ENCODE assay signal across 21 cellular contexts in the genomic region with DNA sequence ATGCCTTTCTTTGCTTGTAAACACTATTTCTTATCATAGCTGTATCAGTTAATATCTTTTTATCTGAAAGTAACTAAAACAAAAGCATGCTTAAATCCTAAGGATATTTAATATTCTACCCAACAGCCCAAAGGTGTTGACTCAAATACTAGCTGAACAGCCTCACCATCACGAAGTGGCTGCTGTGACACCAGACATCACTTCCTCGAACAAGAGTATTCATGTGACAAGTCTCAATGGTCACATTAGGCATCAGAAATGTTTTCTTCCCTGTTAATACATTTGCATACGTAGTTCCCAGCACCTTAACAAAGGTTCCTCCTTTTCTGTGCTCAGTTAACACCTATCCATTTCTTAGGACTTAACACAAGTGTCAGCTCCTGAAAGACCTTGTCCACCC.
A peak's percentile ranks its signal among the peaks of the same experiment; 100 is the strongest.
DNase-seq lines count a peak whose midpoint lies in the region; ATAC-seq, FAIRE-seq and TF ChIP-seq lines count a peak whose summit lies in the region.
"Had no signal": no experiment of that assay in that cellular context is flagged by ENCODE, and none has a peak within 500 bp of the region (broad histone marks: within the 10 kb centered on the region; RNA-seq: fewer than 3 reads in every experiment).

No MANE protein-coding gene starts in this region.

- FAIRE-seq in bronchial epithelial cell (lab: Jason Lieb, UNC), result peak; percentile 47
- FAIRE-seq: A549, GM12878, GM19239, HepG2 had no signal

- peak overlapping the region; percentile 70 for H3K27ac Mint-ChIP-seq in stimulated activated naive B cell treated with anti-CD40 and anti-IgM and Interleukin-4, amounts not matched to agents 10 μg/mL and 1 μg/mL and 100 μg/mL, for 72 hours
- H3K27ac Mint-ChIP-seq: CD8-positive, alpha-beta T cell; IgD-negative memory B cell had no signal

- H3K36me3 Mint-ChIP-seq in stimulated activated naive B cell treated with anti-CD40 and anti-IgM and Interleukin-4, amounts not matched to agents 10 μg/mL and 1 μg/mL and 100 μg/mL, for 72 hours, result peaks cover 5 to 7% of the 10 kb centered on the region in 2 donors
- H3K36me3 Mint-ChIP-seq: CD8-positive, alpha-beta T cell; IgD-negative memory B cell had no signal

- CTCF ChIA-PET in HEK293 (lab: Yijun Ruan, JAX), result interaction anchor here (0.6 to 1.4 kb wide), 2 partner anchors 180 to 217 kb away, joined by 3 read pairs; no protein-coding TSS in a partner anchor

- no peak for TF ChIP-seq CTCF in HEK293 (tag by site-specific recombination; IDR thresholded peaks at IDR 0.05)
- no peak for TF ChIP-seq CTCF in bronchial epithelial cell (IDR thresholded peaks at IDR 0.05; ENCODE audit: insufficient read depth, low read length, severe bottlenecking)

- peaks cover 30 to 40% of the 10 kb centered on the region in 2 donors for H3K27me3 Mint-ChIP-seq in stimulated activated naive B cell treated with anti-CD40 and anti-IgM and Interleukin-4, amounts not matched to agents 10 μg/mL and 1 μg/mL and 100 μg/mL, for 72 hours

- H3K9ac ChIP-seq in BLaER1, result no peak overlapping the region

- POLR2A ChIA-PET in HEK293 (lab: Yijun Ruan, JAX), result no interaction called here

- H3K27me3 ChIP-seq in BLaER1, result no peaks in the 10 kb centered on the region
- H3K27me3 ChIP-seq in bronchial epithelial cell (ENCODE audit: control insufficient read depth, insufficient read depth, low read length), result no peaks in the 10 kb centered on the region

- no peak overlapping the region for H3K27ac ChIP-seq in BLaER1
- H3K27ac ChIP-seq in HEK293 (ENCODE audit: extremely low read depth, low read depth, low read length), result no peak overlapping the region
- H3K27ac ChIP-seq in caudate nucleus (ENCODE audit: low read depth, low read length), result no peak overlapping the region
- H3K27ac ChIP-seq: 22Rv1, A549 had no signal

- H3K4me2 ChIP-seq in BLaER1, result peak overlapping the region; percentile 72
- H3K4me2 ChIP-seq: A549 had no signal

- no peak overlapping the region for H3K4me3 Mint-ChIP-seq in stimulated activated naive B cell treated with anti-CD40 and anti-IgM and Interleukin-4, amounts not matched to agents 10 μg/mL and 1 μg/mL and 100 μg/mL, for 72 hours
- H3K4me3 Mint-ChIP-seq: CD8-positive, alpha-beta T cell had no signal

- H3K4me3 ChIP-seq in BLaER1 (peak overlapping the region; percentile 5; the same call in 1 of the 2 replicates), HEK293 (ENCODE audit: low read depth, low read length) (no peak overlapping the region), bronchial epithelial cell (ENCODE audit: low read depth, low read length) (no peak overlapping the region)
- H3K4me3 ChIP-seq: A549, GM12878, HAP-1 had no signal

- H4K20me1 ChIP-seq in BLaER1, result no peaks in the 10 kb centered on the region

- H3K9me3 ChIP-seq in BLaER1 (no peaks in the 10 kb centered on the region), HEK293 (ENCODE audit: control insufficient read depth, insufficient read depth, low read depth, low read length) (no peaks in the 10 kb centered on the region)
- H3K9me3 ChIP-seq: A549, HAP-1 had no signal

- H3K9me3 Mint-ChIP-seq in stimulated activated naive B cell treated with anti-CD40 and anti-IgM and Interleukin-4, amounts not matched to agents 10 μg/mL and 1 μg/mL and 100 μg/mL, for 72 hours, result peaks cover 5 to 6% of the 10 kb centered on the region in 2 donors

- peaks cover 10 to 11% of the 10 kb centered on the region in 2 donors for H3K4me1 Mint-ChIP-seq in stimulated activated naive B cell treated with anti-CD40 and anti-IgM and Interleukin-4, amounts not matched to agents 10 μg/mL and 1 μg/mL and 100 μg/mL, for 72 hours

- DNase-seq in bronchial epithelial cell (ENCODE audit: low read depth) (no peak), cerebellar nuclear complex (lab: John Stamatoyannopoulos, UW) (no peak), NCI-H128 (lab: John Stamatoyannopoulos, UW; ENCODE audit: unreplicated experiment) (no peak), caudate nucleus (lab: John Stamatoyannopoulos, UW) (no peak)
- no peak for DNase-seq in stimulated activated naive B cell treated with anti-CD40 and anti-IgM and Interleukin-4, amounts not matched to agents 10 μg/mL and 1 μg/mL and 100 μg/mL, for 72 hours
- DNase-seq: AML-193; CD8-positive, alpha-beta T cell; DMS 273 treated with DMSO at 0.1 percent for 48 hours; DMS53; DND-41; EL; KG1 had no signal

- no peak for ATAC-seq in stimulated activated naive B cell treated with anti-CD40 and anti-IgM and Interleukin-4, amounts not matched to agents 10 μg/mL and 1 μg/mL and 100 μg/mL, for 72 hours (replicated peaks)
- ATAC-seq: A549; CD8-positive, alpha-beta T cell had no signal

- H3K36me3 ChIP-seq in BLaER1 (no peaks in the 10 kb centered on the region), HEK293 (ENCODE audit: control insufficient read depth in 2 of 2, insufficient read depth in 1 of 2, low read length in 2 of 2) (no peaks in the 10 kb centered on the region), bronchial epithelial cell (ENCODE audit: control insufficient read depth, insufficient read depth, low read length) (no peaks in the 10 kb centered on the region)
- H3K36me3 ChIP-seq: HAP-1 had no signal

- H3K4me1 ChIP-seq in BLaER1, result peaks cover 48% of the 10 kb centered on the region
- no peaks in the 10 kb centered on the region for H3K4me1 ChIP-seq in HEK293 (ENCODE audit: control insufficient read depth, insufficient read depth, low read length)
- H3K4me1 ChIP-seq: A549, HAP-1 had no signal

TF ChIP-seq in HEK293, 187 proteins besides CTCF, POLR2A, EP300 and RAD21:
- no peak for TF ChIP-seq ZSCAN30 (tag by site-specific recombination; IDR thresholded peaks at IDR 0.05)
- no peak for TF ChIP-seq ZNF140 (tag by site-specific recombination; IDR thresholded peaks at IDR 0.05)
- peak; percentile 36 for TF ChIP-seq SETDB1 (IDR thresholded peaks at IDR 0.05; ENCODE audit: insufficient read length, low read length)
- no peak for TF ChIP-seq ZFP69B (tag by site-specific recombination; IDR thresholded peaks at IDR 0.05)
